ENCODE assay signal across 8 cellular contexts in genomic region chr18:51196116-51196810, GRCh38. TPM values are rescaled to one million over a fixed set of nuclear protein-coding genes. Genes with fewer than 3 reads are reported as not detected.
DNase-seq lines count a peak whose midpoint lies in the region; ATAC-seq lines count a peak whose summit lies in the region.

No MANE protein-coding gene starts in this region.

- H3K79me2 ChIP-seq in trophoblast cell (ENCODE audit: control insufficient read depth, insufficient read depth, low read length, poor library complexity), result peaks cover 23% of the 10 kb centered on the region

- H3K9ac ChIP-seq in NT2/D1 (ENCODE audit: insufficient read length, low read depth) (peak overlapping the region; percentile 98), trophoblast cell (ENCODE audit: low read length) (peak overlapping the region; percentile 95)

- H3K27ac ChIP-seq in trophoblast cell (ENCODE audit: low read depth, low read length), result peak overlapping the region; percentile 98

- peak overlapping the region; percentile 97 for H2BK120ac ChIP-seq in trophoblast cell (ENCODE audit: insufficient read depth, low read length, poor library complexity)

- H2AK5ac ChIP-seq in trophoblast cell (ENCODE audit: low read length), result peak overlapping the region; percentile 100

- H3K36me3 ChIP-seq in NT2/D1 (ENCODE audit: insufficient read depth, insufficient read length, low read length) (peaks cover 14% of the 10 kb centered on the region), trophoblast cell (ENCODE audit: control insufficient read depth in 1 of 2, insufficient read depth in 2 of 2, low read length in 2 of 2) (peaks cover 0 to under 1% of the 10 kb centered on the region in 2 experiments)

- H3K4me1 ChIP-seq in NT2/D1 (ENCODE audit: insufficient read depth, insufficient read length), result peaks cover 2% of the 10 kb centered on the region
- H3K4me1 ChIP-seq in trophoblast cell (ENCODE audit: control insufficient read depth in 1 of 2, insufficient read depth in 2 of 2, low read length in 2 of 2), result peaks cover 0 to 4% of the 10 kb centered on the region in 2 experiments

- peak overlapping the region; percentile 100 for H3K18ac ChIP-seq in trophoblast cell (ENCODE audit: low read length)

- peak overlapping the region; percentile 77 for H3K4me2 ChIP-seq in trophoblast cell (ENCODE audit: low read length)

- H3K27me3 ChIP-seq in NT2/D1 (ENCODE audit: insufficient read depth, insufficient read length) (no peaks in the 10 kb centered on the region), trophoblast cell (ENCODE audit: insufficient read depth, low read length) (peaks cover 2% of the 10 kb centered on the region)

- H4K12ac ChIP-seq in trophoblast cell (ENCODE audit: low read depth, low read length), result peak overlapping the region; percentile 99

- ATAC-seq in GM21717 (IDR thresholded peaks at IDR 0.05; ENCODE audit: unreplicated experiment), result peak; percentile 0

- WGBS in trophoblast cell (ENCODE audit: extremely low coverage, insufficient coverage, insufficient read length), result no CpG with 5 or more reads among the region's 67 CpGs

- peaks cover 16% of the 10 kb centered on the region for H3K79me1 ChIP-seq in trophoblast cell (ENCODE audit: low read length)

- peak overlapping the region; percentile 14 for H3K23ac ChIP-seq in trophoblast cell (ENCODE audit: low read length)

- peak overlapping the region; percentile 96 for H4K8ac ChIP-seq in trophoblast cell (ENCODE audit: low read depth, low read length)

- H3K9me3 ChIP-seq in NT2/D1 (ENCODE audit: insufficient read depth, low read length) (no peaks in the 10 kb centered on the region), trophoblast cell (ENCODE audit: insufficient read depth, low read depth, low read length) (no peaks in the 10 kb centered on the region)

- peak overlapping the region; percentile 100 for H3K4ac ChIP-seq in trophoblast cell (ENCODE audit: low read depth, low read length)

- H4K91ac ChIP-seq in trophoblast cell (ENCODE audit: low read depth, low read length), result peak overlapping the region; percentile 87

- H3K14ac ChIP-seq in trophoblast cell (ENCODE audit: low read length), result peak overlapping the region; percentile 100

- peak overlapping the region; percentile 89 for H2BK12ac ChIP-seq in trophoblast cell (ENCODE audit: low read length)

- peak overlapping the region; percentile 95 for H3K4me3 ChIP-seq in NT2/D1 (ENCODE audit: insufficient read length, low read depth)
- peak overlapping the region; percentile 94 for H3K4me3 ChIP-seq in trophoblast cell (ENCODE audit: low read depth, low read length)

- peak overlapping the region; percentile 28 for H2AFZ ChIP-seq in trophoblast cell (ENCODE audit: insufficient read depth, low read length, poor library complexity)

- peak overlapping the region; percentile 70 for H2BK5ac ChIP-seq in trophoblast cell (ENCODE audit: low read depth, low read length, poor library complexity)

- DNase-seq in CD1c-positive myeloid dendritic cell (ENCODE audit: extremely low spot score) (peak; percentile 51), NT2/D1 (ENCODE audit: low read depth, low spot score) (no peak), glomerular visceral epithelial cell (ENCODE audit: extremely low spot score) (peak; percentile 23), trophoblast cell (peak in 1 of 2 donors; percentile 11), ureter (ENCODE audit: low spot score) (peak; percentile 63), GOT3 (lab: John Stamatoyannopoulos, UW) (no peak)
- DNase-seq in activated naive CD4-positive, alpha-beta T cell treated with Interleukin-2 at 50 U/mL for 16 hours, result peak; percentile 60

RNA-seq across cellular contexts. Expression of gene MEX3C, which starts 1.2 kb away (rescaled TPM):
- polyA plus RNA-seq in trophoblast cell (2013), result 65.5 and 72.3 TPM in 2 replicates
- total RNA-seq in ureter, result 38.7 TPM

Comparison
In these comparisons a context has a peak if more than half of its experiments do, and no peak if none do; other contexts are left out.
1. DNase-seq: peak in CD1c-positive myeloid dendritic cell (single experiment), activated naive CD4-positive, alpha-beta T cell treated with Interleukin-2 at 50 U/mL for 16 hours (single experiment), glomerular visceral epithelial cell (single experiment) and ureter (single experiment); none in NT2/D1 (single experiment) and GOT3 (single experiment).